Comparison of ENCODE assay signal across 22 cellular contexts in the genomic region with DNA sequence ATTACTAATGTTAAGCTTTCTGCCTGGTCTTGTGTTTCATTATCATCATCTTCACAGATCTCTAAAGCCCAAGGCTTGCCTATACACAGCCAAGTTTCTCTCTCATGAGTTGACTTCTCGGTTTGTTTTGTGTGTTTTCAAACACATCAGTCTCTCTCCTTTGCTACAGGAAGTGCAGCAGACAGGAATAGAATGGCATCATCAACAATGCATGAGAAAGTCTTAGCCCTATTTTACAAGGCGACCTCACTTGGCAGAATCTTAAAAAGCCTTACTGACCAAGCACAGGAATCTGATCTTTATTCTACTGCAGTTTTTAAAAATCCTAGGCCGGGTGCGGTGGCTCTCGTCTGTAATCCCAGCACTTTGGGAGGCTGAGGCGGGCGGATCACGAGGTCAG. TPM values are rescaled to one million over a fixed set of nuclear protein-coding genes. Genes with fewer than 3 reads are reported as not detected.
DNase-seq lines count a peak whose midpoint lies in the region; ATAC-seq, FAIRE-seq and TF ChIP-seq lines count a peak whose summit lies in the region.
"Had no signal": no experiment of that assay in that cellular context is flagged by ENCODE, and none has a peak within 500 bp of the region (broad histone marks: within the 10 kb centered on the region; RNA-seq: fewer than 3 reads in every experiment).

No MANE protein-coding gene starts in this region.

- no peak overlapping the region for H3K9ac ChIP-seq in endothelial cell of umbilical vein (replicated peaks; ENCODE audit: extremely low read depth, insufficient read depth, low read length)

- ATAC-seq in GM21367 (IDR thresholded peaks at IDR 0.05; ENCODE audit: unreplicated experiment): no peak
- ATAC-seq: A549 had no signal

- no peaks in the 10 kb centered on the region for H3K27me3 ChIP-seq in AG04450 (ENCODE audit: control insufficient read depth, insufficient read depth, low read length)
- no peaks in the 10 kb centered on the region for H3K27me3 ChIP-seq in endothelial cell of umbilical vein (ENCODE audit: control insufficient read depth in 2 of 2, insufficient read depth in 2 of 2, low read length in 2 of 2)
- H3K27me3 ChIP-seq in tibial nerve: no peaks in the 10 kb centered on the region
- H3K27me3 ChIP-seq in hepatocyte: no peaks in the 10 kb centered on the region
- H3K27me3 ChIP-seq: colonic mucosa had no signal

- TF ChIP-seq POLR2A in endothelial cell of umbilical vein (IDR thresholded peaks at IDR 0.05; ENCODE audit: low read depth, low read length) (no peak), tibial nerve (IDR thresholded peaks at IDR 0.05) (no peak)

- no peak overlapping the region for H3K4me3 ChIP-seq in AG04450 (ENCODE audit: low read depth, low read length)
- no peak overlapping the region for H3K4me3 ChIP-seq in endothelial cell of umbilical vein (replicated peaks in 1 of 3; ENCODE audit: insufficient read depth in 1 of 3, low read depth in 1 of 3, low read length in 3 of 3)
- no peak overlapping the region for H3K4me3 ChIP-seq in tibial nerve
- H3K4me3 ChIP-seq in hepatocyte: no peak overlapping the region
- H3K4me3 ChIP-seq: A549, colonic mucosa, left ventricle myocardium inferior had no signal

- no peaks in the 10 kb centered on the region for H3K9me2 ChIP-seq in hepatocyte (replicated peaks; ENCODE audit: insufficient read depth)

- H3K4me1 ChIP-seq in endothelial cell of umbilical vein (ENCODE audit: control insufficient read depth, extremely low read depth, insufficient read depth, low read length): no peaks in the 10 kb centered on the region
- peaks cover 0 to 6% (median 2%) of the 10 kb centered on the region in 4 donors for H3K4me1 ChIP-seq in tibial nerve
- H3K4me1 ChIP-seq in hepatocyte (ENCODE audit: insufficient read depth): no peaks in the 10 kb centered on the region
- H3K4me1 ChIP-seq: A549, colonic mucosa, left ventricle myocardium inferior had no signal

- H4K20me1 ChIP-seq in endothelial cell of umbilical vein (replicated peaks; ENCODE audit: control insufficient read depth, extremely low read depth, insufficient read depth, low read length) (no peaks in the 10 kb centered on the region), hepatocyte (ENCODE audit: insufficient read depth, poor library complexity, severe bottlenecking) (no peaks in the 10 kb centered on the region)

- 64 to 70% methylated on average over 8 of the region's 8 CpGs for WGBS in tibial nerve, 2 donors
- WGBS in hepatocyte (ENCODE audit: low lambda C conversion rate, missing lambda C conversion rate): 86% methylated on average over 8 of the region's 8 CpGs

- no TSS peak for BruUV-seq in endothelial cell of umbilical vein (replicated peaks; lab: Mats Ljungman, UMichigan)

- H2AFZ ChIP-seq in endothelial cell of umbilical vein (ENCODE audit: low read depth, low read length): no peak overlapping the region
- H2AFZ ChIP-seq in hepatocyte: no peak overlapping the region

- TF ChIP-seq EP300 in tibial nerve (IDR thresholded peaks at IDR 0.05): no peak

- H3K27ac ChIP-seq in AG04450 (ENCODE audit: low read depth, low read length) (no peak overlapping the region), endothelial cell of umbilical vein (ENCODE audit: insufficient read depth, low read depth, low read length) (no peak overlapping the region), tibial nerve (no peak overlapping the region), hepatocyte (no peak overlapping the region)
- H3K27ac ChIP-seq: A549, colonic mucosa, left ventricle myocardium inferior had no signal

- H3K79me2 ChIP-seq in endothelial cell of umbilical vein (ENCODE audit: control insufficient read depth, insufficient read depth, low read length) (no peaks in the 10 kb centered on the region), hepatocyte (no peaks in the 10 kb centered on the region)

- dilution Hi-C loops in endothelial cell of umbilical vein (cut with MboI; ENCODE audit: extremely low pct_ligation_motif_present, low sequenced_read_pairs): no loop called here

- H3K36me3 ChIP-seq in endothelial cell of umbilical vein (ENCODE audit: control insufficient read depth in 2 of 2, extremely low read depth in 1 of 2, insufficient read depth in 2 of 2, low read length in 2 of 2) (peaks cover 0 to 2% of the 10 kb centered on the region in 2 experiments), tibial nerve (peaks cover 0 to 39% (median 0%) of the 10 kb centered on the region in 3 donors), hepatocyte (replicated peaks; ENCODE audit: insufficient read depth, low read depth) (peaks cover 7% of the 10 kb centered on the region)
- H3K36me3 ChIP-seq: colonic mucosa had no signal

- DNase-seq in AG04450 (ENCODE audit: low read depth, low spot score) (peak; percentile 11), NCI-H226 (peak; percentile 15), endothelial cell of umbilical vein (ENCODE audit: low read depth, low spot score) (peak; percentile 56), kidney tubule cell (ENCODE audit: low spot score) (peak; percentile 66), tibial nerve (ENCODE audit: low spot score in 2 of 2) (no peak), NAMALWA (ENCODE audit: low spot score) (no peak), hepatocyte (ENCODE audit: low spot score) (no peak)
- DNase-seq: activated CD4-positive, CD25-positive, alpha-beta regulatory T cell; colonic mucosa; COR-L47; H9; left ventricle myocardium inferior; NCI-H1694; NCI-H446; stimulated activated CD4-positive, alpha-beta T cell treated with anti-CD3 and anti-CD28 coated beads, Interleukin-12 subunit alpha, Interleukin-12 subunit beta, amount 100 ng/mL, for 4 hours; stimulated activated naive CD4-positive, alpha-beta T cell treated with Interleukin-2 at 50 U/mL for 16 hours had no signal

- intact Hi-C loops in endothelial cell of umbilical vein (cut with micrococcal nuclease): no loop called here

- no peak overlapping the region for H3K4me2 ChIP-seq in endothelial cell of umbilical vein (ENCODE audit: insufficient read depth, low read length)
- no peak overlapping the region for H3K4me2 ChIP-seq in hepatocyte
- H3K4me2 ChIP-seq: A549 had no signal

- H3K9me1 ChIP-seq in endothelial cell of umbilical vein (replicated peaks; ENCODE audit: control insufficient read depth, extremely low read depth, insufficient read depth, low read length): peaks cover 2% of the 10 kb centered on the region

- FAIRE-seq in endothelial cell of umbilical vein (lab: Jason Lieb, UNC): peak; percentile 24
- FAIRE-seq: A549, urothelium cell line had no signal

- TF ChIP-seq CTCF in AG04450 (IDR thresholded peaks at IDR 0.05; ENCODE audit: low read depth, low read length) (no peak), endothelial cell of umbilical vein (IDR thresholded peaks at IDR 0.05; ENCODE audit: extremely low read depth in 1 of 2, insufficient read depth in 1 of 2, low read depth in 1 of 2, low read length in 2 of 2) (no peak), tibial nerve (IDR thresholded peaks at IDR 0.05) (no peak), hepatocyte (IDR thresholded peaks at IDR 0.05; ENCODE audit: poor library complexity) (no peak)

- CTCF ChIA-PET in AG04450 (lab: Charles Lee) (no interaction called here), endothelial cell of umbilical vein (lab: Charles Lee) (interaction anchor here (1.8 kb wide), 1 partner anchor 27 kb away, joined by 5 read pairs; no protein-coding TSS in a partner anchor)

- POLR2A ChIA-PET in AG04450 (lab: Yijun Ruan, JAX): interaction anchor here (0.6 kb wide), 1 partner anchor 151 kb away, joined by 4 read pairs; no protein-coding TSS in a partner anchor
- POLR2A ChIA-PET in endothelial cell of umbilical vein (lab: Charles Lee): no interaction called here

- H3K9me3 ChIP-seq in AG04450 (ENCODE audit: control insufficient read depth, insufficient read depth, low read length) (no peaks in the 10 kb centered on the region), endothelial cell of umbilical vein (replicated peaks; ENCODE audit: control insufficient read depth, insufficient read depth, low read length) (no peaks in the 10 kb centered on the region), tibial nerve (no peaks in the 10 kb centered on the region), hepatocyte (ENCODE audit: low read depth) (no peaks in the 10 kb centered on the region)
- H3K9me3 ChIP-seq: A549, colonic mucosa, left ventricle myocardium inferior had no signal

TF ChIP-seq in endothelial cell of umbilical vein, 7 proteins besides CTCF, POLR2A, EP300 and RAD21:
- TF ChIP-seq, protein P1, sequence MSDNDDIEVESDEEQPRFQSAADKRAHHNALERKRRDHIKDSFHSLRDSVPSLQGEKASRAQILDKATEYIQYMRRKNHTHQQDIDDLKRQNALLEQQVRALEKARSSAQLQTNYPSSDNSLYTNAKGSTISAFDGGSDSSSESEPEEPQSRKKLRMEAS (IDR thresholded peaks at IDR 0.05; ENCODE audit: insufficient read depth, insufficient read length): no peak
TF ChIP-seq in endothelial cell of umbilical vein: peak in this region for 0.

RNA-seq across cellular contexts. Expression of gene CC2D2A, which starts 36.8 kb away (rescaled TPM):
- polyA plus RNA-seq in AG04450 (2011; rRNA removed) (33.8 and 40.7 TPM in 2 replicates), endothelial cell of umbilical vein (10.2 and 10.6 TPM in 2 replicates), hepatocyte (4.5 and 6.8 TPM in 2 replicates)
- 42.6 and 43.2 TPM in 2 replicates for polyA minus RNA-seq in AG04450 (2011; rRNA and poly(A)+ RNA removed)
- total RNA-seq in endothelial cell of umbilical vein (13.2 and 22.4 TPM in 2 replicates), tibial nerve (10 to 100 TPM; 29.5 to 47.9 (median 38.4) TPM), hepatocyte (20.5 and 33.6 TPM in 2 replicates)
- polyA plus RNA-seq in endothelial cell of umbilical vein (2011; cell fraction: cytosol; rRNA removed): 16.4 and 17.5 TPM in 2 replicates
- polyA plus RNA-seq in endothelial cell of umbilical vein (2011; cell fraction: nucleus; rRNA removed): 27.5 and 30.1 TPM in 2 replicates
- polyA plus RNA-seq in endothelial cell of umbilical vein (2012): 12.4 and 15.1 TPM in 2 replicates
- polyA minus RNA-seq in endothelial cell of umbilical vein: 14.3 and 36.2 TPM in 2 replicates
- 6.0 TPM for polyA minus RNA-seq in endothelial cell of umbilical vein (2011; cell fraction: cytosol; rRNA and poly(A)+ RNA removed)
- polyA minus RNA-seq in endothelial cell of umbilical vein (2011; cell fraction: nucleus; rRNA and poly(A)+ RNA removed): 28.2 and 29.0 TPM in 2 replicates
- total RNA-seq: activated CD8-positive, alpha-beta memory T cell treated with anti-CD3 and anti-CD28 coated beads for 36 hours; activated T-helper 2 cell treated with anti-CD3 and anti-CD28 coated beads, Interferon-gamma antibody, Interleukin-2, Interleukin-4, amounts not matched to agents 10 μg/mL and 5 μg/mL and 100 μg/mL, durations not matched to agents 14 hours and 24 hours and 36 hours; T-helper 1 cell treated with Interleukin-12 subunit alpha and Interleukin-12 subunit beta and Interleukin-4 antibody, amounts not matched to agents 30 ng/mL and 1 ng/mL, for 36 hours had no signal

Comparison
In these comparisons a context has a peak if more than half of its experiments do, and no peak if none do; other contexts are left out.
1. DNase-seq: peak in AG04450 (single experiment), NCI-H226 (single experiment), endothelial cell of umbilical vein (single experiment) and kidney tubule cell (single experiment); none in tibial nerve (0 of 2), NAMALWA (single experiment) and hepatocyte (single experiment).